In genomic region chr7:83934118-83934734, GRCh38 we compare ENCODE assay signal across 13 cellular contexts.
DNase-seq lines count a peak whose midpoint lies in the region; ATAC-seq, FAIRE-seq and TF ChIP-seq lines count a peak whose summit lies in the region.
"Had no signal": no experiment of that assay in that cellular context is flagged by ENCODE, and none has a peak within 500 bp of the region (broad histone marks: within the 10 kb centered on the region; RNA-seq: fewer than 3 reads in every experiment).

No MANE protein-coding gene starts in this region.

- H3K27ac ChIP-seq in substantia nigra (ENCODE audit: low read depth, low read length, poor library complexity, severe bottlenecking), result no peak overlapping the region
- H3K27ac ChIP-seq: epithelial cell of prostate, left lung, ovary had no signal

- no peak for ATAC-seq in GM21576 (IDR thresholded peaks at IDR 0.05; ENCODE audit: unreplicated experiment)
- ATAC-seq: left lung had no signal

- peaks cover 9% of the 10 kb centered on the region for H3K4me1 Mint-ChIP-seq in brain

- TF ChIP-seq CTCF in D721Med (IDR thresholded peaks at IDR 0.05; ENCODE audit: insufficient read depth, missing control alignments) (peak; percentile 28), brain (conservative IDR thresholded peaks at IDR 0.05) (peak; percentile 46 to 70)

- H3K27me3 Mint-ChIP-seq in brain, result no peaks in the 10 kb centered on the region

- DNase-seq in D721Med (ENCODE audit: insufficient read length, low spot score) (no peak), HT-29 (ENCODE audit: low spot score) (peak; percentile 29), kidney glomerular epithelial cell (lab: John Stamatoyannopoulos, UW) (peak; percentile 6), SKM-1 treated with dmso at 0.1 percent for 144 hours (lab: John Stamatoyannopoulos, UW; ENCODE audit: unreplicated experiment) (no peak), AG08395 (ENCODE audit: low spot score) (no peak), substantia nigra (lab: John Stamatoyannopoulos, UW) (no peak)
- DNase-seq: activated CD8-positive, alpha-beta memory T cell treated with anti-CD3 and anti-CD28 coated beads for 24 hours; activated naive CD8-positive, alpha-beta T cell treated with anti-CD3 and anti-CD28 coated beads, Interleukin-2, amount 10 ng/mL, durations not matched to agents 7 days and 5 days; left lung; ovary had no signal

- H3K27ac Mint-ChIP-seq in brain, result no peak overlapping the region
- H3K27ac Mint-ChIP-seq: activated naive CD8-positive, alpha-beta T cell treated with anti-CD3 and anti-CD28 coated beads, Interleukin-2, amount 10 ng/mL, durations not matched to agents 7 days and 5 days had no signal

- no peaks in the 10 kb centered on the region for H3K9me3 Mint-ChIP-seq in brain
- H3K9me3 Mint-ChIP-seq: activated naive CD8-positive, alpha-beta T cell treated with anti-CD3 and anti-CD28 coated beads, Interleukin-2, amount 10 ng/mL, durations not matched to agents 7 days and 5 days had no signal

- no peaks in the 10 kb centered on the region for H3K36me3 Mint-ChIP-seq in brain
- H3K36me3 Mint-ChIP-seq: activated naive CD8-positive, alpha-beta T cell treated with anti-CD3 and anti-CD28 coated beads, Interleukin-2, amount 10 ng/mL, durations not matched to agents 7 days and 5 days had no signal

- H3K4me3 Mint-ChIP-seq in brain, result no peak overlapping the region
- H3K4me3 Mint-ChIP-seq: activated naive CD8-positive, alpha-beta T cell treated with anti-CD3 and anti-CD28 coated beads, Interleukin-2, amount 10 ng/mL, durations not matched to agents 7 days and 5 days had no signal

- FAIRE-seq in D721Med (lab: Jason Lieb, UNC), result no peak

Comparison
In these comparisons a context has a peak if more than half of its experiments do, and no peak if none do; other contexts are left out.
1. DNase-seq: peak in HT-29 (single experiment) and kidney glomerular epithelial cell (single experiment); none in D721Med (single experiment), SKM-1 treated with dmso at 0.1 percent for 144 hours (single experiment), AG08395 (single experiment) and substantia nigra (0 of 49).